1 cellular context compared by ENCODE assay signal in the genomic region with DNA sequence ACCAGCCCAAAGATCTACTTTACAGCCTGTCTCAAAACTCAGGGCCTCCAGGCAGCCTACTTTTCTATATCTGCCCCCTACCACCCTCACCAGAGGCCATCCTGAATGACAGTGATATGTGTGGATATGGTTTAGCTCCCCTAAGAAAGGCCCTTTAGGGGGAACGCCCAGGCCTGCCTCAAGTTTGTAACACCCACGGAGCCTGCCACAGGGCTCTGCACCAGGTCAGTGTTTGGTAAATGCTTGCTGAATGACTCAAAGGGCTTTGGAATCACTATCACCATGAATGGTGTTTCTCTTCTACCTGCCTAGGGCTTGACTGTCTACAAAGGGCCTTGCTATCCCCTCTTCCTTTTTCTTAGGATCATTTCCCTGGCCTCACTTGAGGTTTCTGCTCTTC.
TF ChIP-seq lines count a peak whose summit lies in the region.

No MANE protein-coding gene starts in this region.

TF ChIP-seq in K562, 482 proteins besides CTCF, POLR2A, EP300 and RAD21:
- TF ChIP-seq SNRNP70 (optimal IDR thresholded peaks at IDR 0.05; ENCODE audit: low read depth, low read length) (no peak), ZNF263 (CRISPR knock-in tag; IDR thresholded peaks at IDR 0.05; ENCODE audit: borderline replicate concordance) (no peak), PHF21A (IDR thresholded peaks at IDR 0.05; ENCODE audit: borderline replicate concordance, low read depth) (no peak), ZNF3 (CRISPR knock-in tag; IDR thresholded peaks at IDR 0.05) (no peak), ZNF324 (CRISPR knock-in tag; IDR thresholded peaks at IDR 0.05) (no peak), HMG20B (CRISPR knock-in tag; IDR thresholded peaks at IDR 0.05) (no peak), TBL1XR1 (IDR thresholded peaks at IDR 0.05; ENCODE audit: low read length in 2 of 2) (no peak), ZNF57 (CRISPR knock-in tag; IDR thresholded peaks at IDR 0.05) (no peak), ARID1B (IDR thresholded peaks at IDR 0.05) (no peak), ZZZ3 (IDR thresholded peaks at IDR 0.05) (no peak), ILF3 (IDR thresholded peaks at IDR 0.05; ENCODE audit: borderline replicate concordance) (no peak), RBM22 (IDR thresholded peaks at IDR 0.05; ENCODE audit: low read depth, low read length, poor library complexity, severe bottlenecking) (no peak), GTF2F1 (IDR thresholded peaks at IDR 0.05; ENCODE audit: low read depth, low read length) (no peak)
- TF ChIP-seq, protein P1, sequence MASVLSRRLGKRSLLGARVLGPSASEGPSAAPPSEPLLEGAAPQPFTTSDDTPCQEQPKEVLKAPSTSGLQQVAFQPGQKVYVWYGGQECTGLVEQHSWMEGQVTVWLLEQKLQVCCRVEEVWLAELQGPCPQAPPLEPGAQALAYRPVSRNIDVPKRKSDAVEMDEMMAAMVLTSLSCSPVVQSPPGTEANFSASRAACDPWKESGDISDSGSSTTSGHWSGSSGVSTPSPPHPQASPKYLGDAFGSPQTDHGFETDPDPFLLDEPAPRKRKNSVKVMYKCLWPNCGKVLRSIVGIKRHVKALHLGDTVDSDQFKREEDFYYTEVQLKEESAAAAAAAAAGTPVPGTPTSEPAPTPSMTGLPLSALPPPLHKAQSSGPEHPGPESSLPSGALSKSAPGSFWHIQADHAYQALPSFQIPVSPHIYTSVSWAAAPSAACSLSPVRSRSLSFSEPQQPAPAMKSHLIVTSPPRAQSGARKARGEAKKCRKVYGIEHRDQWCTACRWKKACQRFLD (CRISPR knock-in tag; IDR thresholded peaks at IDR 0.05), result no peak
- TF ChIP-seq, protein P2, sequence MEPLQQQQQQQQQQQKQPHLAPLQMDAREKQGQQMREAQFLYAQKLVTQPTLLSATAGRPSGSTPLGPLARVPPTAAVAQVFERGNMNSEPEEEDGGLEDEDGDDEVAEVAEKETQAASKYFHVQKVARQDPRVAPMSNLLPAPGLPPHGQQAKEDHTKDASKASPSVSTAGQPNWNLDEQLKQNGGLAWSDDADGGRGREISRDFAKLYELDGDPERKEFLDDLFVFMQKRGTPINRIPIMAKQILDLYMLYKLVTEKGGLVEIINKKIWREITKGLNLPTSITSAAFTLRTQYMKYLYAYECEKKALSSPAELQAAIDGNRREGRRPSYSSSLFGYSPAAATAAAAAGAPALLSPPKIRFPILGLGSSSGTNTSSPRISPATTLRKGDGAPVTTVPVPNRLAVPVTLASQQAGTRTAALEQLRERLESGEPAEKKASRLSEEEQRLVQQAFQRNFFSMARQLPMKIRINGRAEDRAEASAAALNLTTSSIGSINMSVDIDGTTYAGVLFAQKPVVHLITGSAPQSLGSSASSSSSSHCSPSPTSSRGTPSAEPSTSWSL (CRISPR knock-in tag; IDR thresholded peaks at IDR 0.05; ENCODE audit: borderline replicate concordance), result no peak
- TF ChIP-seq, protein P3, sequence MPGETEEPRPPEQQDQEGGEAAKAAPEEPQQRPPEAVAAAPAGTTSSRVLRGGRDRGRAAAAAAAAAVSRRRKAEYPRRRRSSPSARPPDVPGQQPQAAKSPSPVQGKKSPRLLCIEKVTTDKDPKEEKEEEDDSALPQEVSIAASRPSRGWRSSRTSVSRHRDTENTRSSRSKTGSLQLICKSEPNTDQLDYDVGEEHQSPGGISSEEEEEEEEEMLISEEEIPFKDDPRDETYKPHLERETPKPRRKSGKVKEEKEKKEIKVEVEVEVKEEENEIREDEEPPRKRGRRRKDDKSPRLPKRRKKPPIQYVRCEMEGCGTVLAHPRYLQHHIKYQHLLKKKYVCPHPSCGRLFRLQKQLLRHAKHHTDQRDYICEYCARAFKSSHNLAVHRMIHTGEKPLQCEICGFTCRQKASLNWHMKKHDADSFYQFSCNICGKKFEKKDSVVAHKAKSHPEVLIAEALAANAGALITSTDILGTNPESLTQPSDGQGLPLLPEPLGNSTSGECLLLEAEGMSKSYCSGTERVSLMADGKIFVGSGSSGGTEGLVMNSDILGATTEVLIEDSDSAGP (CRISPR knock-in tag; IDR thresholded peaks at IDR 0.05), result no peak
- TF ChIP-seq, protein P4, sequence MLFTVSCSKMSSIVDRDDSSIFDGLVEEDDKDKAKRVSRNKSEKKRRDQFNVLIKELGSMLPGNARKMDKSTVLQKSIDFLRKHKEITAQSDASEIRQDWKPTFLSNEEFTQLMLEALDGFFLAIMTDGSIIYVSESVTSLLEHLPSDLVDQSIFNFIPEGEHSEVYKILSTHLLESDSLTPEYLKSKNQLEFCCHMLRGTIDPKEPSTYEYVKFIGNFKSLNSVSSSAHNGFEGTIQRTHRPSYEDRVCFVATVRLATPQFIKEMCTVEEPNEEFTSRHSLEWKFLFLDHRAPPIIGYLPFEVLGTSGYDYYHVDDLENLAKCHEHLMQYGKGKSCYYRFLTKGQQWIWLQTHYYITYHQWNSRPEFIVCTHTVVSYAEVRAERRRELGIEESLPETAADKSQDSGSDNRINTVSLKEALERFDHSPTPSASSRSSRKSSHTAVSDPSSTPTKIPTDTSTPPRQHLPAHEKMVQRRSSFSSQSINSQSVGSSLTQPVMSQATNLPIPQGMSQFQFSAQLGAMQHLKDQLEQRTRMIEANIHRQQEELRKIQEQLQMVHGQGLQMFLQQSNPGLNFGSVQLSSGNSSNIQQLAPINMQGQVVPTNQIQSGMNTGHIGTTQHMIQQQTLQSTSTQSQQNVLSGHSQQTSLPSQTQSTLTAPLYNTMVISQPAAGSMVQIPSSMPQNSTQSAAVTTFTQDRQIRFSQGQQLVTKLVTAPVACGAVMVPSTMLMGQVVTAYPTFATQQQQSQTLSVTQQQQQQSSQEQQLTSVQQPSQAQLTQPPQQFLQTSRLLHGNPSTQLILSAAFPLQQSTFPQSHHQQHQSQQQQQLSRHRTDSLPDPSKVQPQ (CRISPR knock-in tag; IDR thresholded peaks at IDR 0.05; ENCODE audit: borderline replicate concordance), result no peak
- TF ChIP-seq, protein P5, sequence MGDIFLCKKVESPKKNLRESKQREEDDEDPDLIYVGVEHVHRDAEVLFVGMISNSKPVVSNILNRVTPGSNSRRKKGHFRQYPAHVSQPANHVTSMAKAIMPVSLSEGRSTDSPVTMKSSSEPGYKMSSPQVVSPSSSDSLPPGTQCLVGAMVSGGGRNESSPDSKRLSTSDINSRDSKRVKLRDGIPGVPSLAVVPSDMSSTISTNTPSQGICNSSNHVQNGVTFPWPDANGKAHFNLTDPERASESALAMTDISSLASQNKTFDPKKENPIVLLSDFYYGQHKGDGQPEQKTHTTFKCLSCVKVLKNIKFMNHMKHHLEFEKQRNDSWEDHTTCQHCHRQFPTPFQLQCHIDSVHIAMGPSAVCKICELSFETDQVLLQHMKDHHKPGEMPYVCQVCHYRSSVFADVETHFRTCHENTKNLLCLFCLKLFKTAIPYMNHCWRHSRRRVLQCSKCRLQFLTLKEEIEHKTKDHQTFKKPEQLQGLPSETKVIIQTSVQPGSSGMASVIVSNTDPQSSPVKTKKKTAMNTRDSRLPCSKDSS (IDR thresholded peaks at IDR 0.05; ENCODE audit: low read depth, partially characterized antibody), result no peak
